ENCODE assay signal across 1 cellular context in the genomic region with DNA sequence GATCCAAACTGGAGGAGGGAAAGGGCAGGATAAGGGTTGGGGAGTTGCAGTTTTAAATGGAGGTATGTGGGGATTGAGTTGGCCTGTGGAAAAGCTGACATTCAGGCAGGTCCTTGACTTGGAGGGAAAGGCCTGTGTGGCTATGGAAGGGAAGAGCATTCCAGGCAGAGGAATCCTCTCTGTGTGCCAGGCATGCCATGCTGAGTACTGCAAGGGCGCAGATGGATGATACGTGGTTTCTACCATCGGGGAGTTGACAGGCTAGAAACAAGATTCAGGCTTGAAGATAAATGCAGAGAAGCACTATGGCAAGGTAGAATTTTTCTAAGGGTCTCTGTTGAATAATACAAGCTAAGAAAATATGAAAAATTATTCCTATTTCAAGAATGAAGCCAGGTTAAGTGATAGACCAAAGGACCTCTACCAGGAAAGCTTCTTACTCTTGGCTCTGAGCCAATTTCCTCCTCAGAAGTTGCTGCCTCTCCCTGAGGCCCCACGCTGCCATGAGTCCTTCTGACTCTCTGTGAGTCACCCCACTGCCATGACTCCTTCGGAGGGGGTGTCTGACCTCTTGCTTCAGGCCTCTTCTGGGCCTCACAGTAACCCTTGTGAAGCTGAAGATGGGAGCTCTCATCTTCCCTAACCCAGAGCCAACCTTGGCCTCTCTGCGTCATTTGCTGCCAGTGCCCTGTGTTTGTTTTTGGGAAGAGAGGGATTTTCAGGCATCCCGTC.
TF ChIP-seq lines count a peak whose summit lies in the region.

No MANE protein-coding gene starts in this region.

TF ChIP-seq in IMR-90, 13 proteins besides CTCF, POLR2A, EP300 and RAD21 (continued from another document):
- TF ChIP-seq, protein P1, sequence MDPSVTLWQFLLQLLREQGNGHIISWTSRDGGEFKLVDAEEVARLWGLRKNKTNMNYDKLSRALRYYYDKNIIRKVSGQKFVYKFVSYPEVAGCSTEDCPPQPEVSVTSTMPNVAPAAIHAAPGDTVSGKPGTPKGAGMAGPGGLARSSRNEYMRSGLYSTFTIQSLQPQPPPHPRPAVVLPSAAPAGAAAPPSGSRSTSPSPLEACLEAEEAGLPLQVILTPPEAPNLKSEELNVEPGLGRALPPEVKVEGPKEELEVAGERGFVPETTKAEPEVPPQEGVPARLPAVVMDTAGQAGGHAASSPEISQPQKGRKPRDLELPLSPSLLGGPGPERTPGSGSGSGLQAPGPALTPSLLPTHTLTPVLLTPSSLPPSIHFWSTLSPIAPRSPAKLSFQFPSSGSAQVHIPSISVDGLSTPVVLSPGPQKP (IDR thresholded peaks at IDR 0.05; ENCODE audit: borderline replicate concordance, low read depth, low read length), result no peak
- peak; percentile 88 for TF ChIP-seq FOS (IDR thresholded peaks at IDR 0.05; ENCODE audit: low read depth, low read length)
- TF ChIP-seq CEBPB (IDR thresholded peaks at IDR 0.05; ENCODE audit: low read depth, low read length), result peak; percentile 85
- TF ChIP-seq MAZ (IDR thresholded peaks at IDR 0.05; ENCODE audit: borderline replicate concordance, low read depth, low read length), result peak; percentile 76; the same call in 1 of the 2 replicates
- TF ChIP-seq MXI1 (IDR thresholded peaks at IDR 0.05; ENCODE audit: borderline replicate concordance, low read depth, low read length), result no peak
- no peak for TF ChIP-seq RFX5 (IDR thresholded peaks at IDR 0.05; ENCODE audit: low read depth, low read length)
- no peak for TF ChIP-seq CHD1 (IDR thresholded peaks at IDR 0.05; ENCODE audit: low read depth, low read length)
